18 cellular contexts compared by ENCODE assay signal in genomic region chr14:92877757-92878431, GRCh38. TPM values are rescaled to one million over a fixed set of nuclear protein-coding genes. Genes with fewer than 3 reads are reported as not detected.
DNase-seq lines count a peak whose midpoint lies in the region; ATAC-seq and TF ChIP-seq lines count a peak whose summit lies in the region.
"Had no signal": no experiment of that assay in that cellular context is flagged by ENCODE, and none has a peak within 500 bp of the region (broad histone marks: within the 10 kb centered on the region; RNA-seq: fewer than 3 reads in every experiment).

No MANE protein-coding gene starts in this region.

- H3K27ac ChIP-seq in right atrium auricular region (no peak overlapping the region), heart left ventricle (peak overlapping the region in 2 of 12 donors; percentile 13 to 49), aorta (ENCODE audit: low read depth in 1 of 2, low read length in 2 of 2) (no peak overlapping the region)
- H3K27ac ChIP-seq: gastrocnemius medialis, neutrophil, RWPE1 had no signal

- H3K4me3 ChIP-seq in right atrium auricular region (no peak overlapping the region), heart left ventricle (no peak overlapping the region), mucosa of descending colon (no peak overlapping the region), aorta (ENCODE audit: low read length in 2 of 2) (no peak overlapping the region)
- H3K4me3 ChIP-seq: gastrocnemius medialis had no signal

- 19 to 28% (median 24%) methylated on average over 18 of the region's 18 CpGs for WGBS in heart left ventricle, 4 donors
- WGBS in aorta, 2 donors, result 18 to 21% methylated on average over 18 of the region's 18 CpGs

- H3K27me3 ChIP-seq in right atrium auricular region (no peaks in the 10 kb centered on the region), heart left ventricle (peaks cover 0 to 8% (median 0%) of the 10 kb centered on the region in 9 donors), aorta (ENCODE audit: control insufficient read depth in 1 of 2, insufficient read depth in 2 of 2, low read length in 1 of 2) (no peaks in the 10 kb centered on the region)

- no peaks in the 10 kb centered on the region for H3K4me1 ChIP-seq in right atrium auricular region
- H3K4me1 ChIP-seq in heart left ventricle, result peaks cover 0 to 16% (median 10%) of the 10 kb centered on the region in 12 donors
- H3K4me1 ChIP-seq in mucosa of descending colon (ENCODE audit: low read depth), result no peaks in the 10 kb centered on the region
- no peaks in the 10 kb centered on the region for H3K4me1 ChIP-seq in aorta (ENCODE audit: control insufficient read depth in 1 of 2, insufficient read depth in 2 of 2, low read length in 2 of 2)
- H3K4me1 ChIP-seq: gastrocnemius medialis had no signal

- H3K36me3 ChIP-seq in right atrium auricular region (no peaks in the 10 kb centered on the region), heart left ventricle (no peaks in the 10 kb centered on the region), mucosa of descending colon (ENCODE audit: low read depth) (no peaks in the 10 kb centered on the region), aorta (ENCODE audit: control insufficient read depth in 1 of 2, insufficient read depth in 2 of 2, low read length in 1 of 2) (no peaks in the 10 kb centered on the region)
- H3K36me3 ChIP-seq: gastrocnemius medialis, neutrophil had no signal

- no peaks in the 10 kb centered on the region for H3K9me3 ChIP-seq in right atrium auricular region
- H3K9me3 ChIP-seq in heart left ventricle, result no peaks in the 10 kb centered on the region
- H3K9me3 ChIP-seq in mucosa of descending colon, result no peaks in the 10 kb centered on the region
- no peaks in the 10 kb centered on the region for H3K9me3 ChIP-seq in aorta (ENCODE audit: control insufficient read depth, low read length)
- H3K9me3 ChIP-seq: gastrocnemius medialis, neutrophil had no signal

- peak; percentile 73 for DNase-seq in Right ventricle myocardium inferior (ENCODE audit: missing footprints)
- DNase-seq in right atrium auricular region (ENCODE audit: low spot score), result no peak
- DNase-seq in heart left ventricle, result peak; percentile 44 to 79 (median 55)
- peak in 1 of 3 donors; percentile 3 for DNase-seq in mucosa of descending colon
- DNase-seq in D341Med (ENCODE audit: low spot score), result no peak
- DNase-seq in A172 (ENCODE audit: low spot score), result no peak
- no peak for DNase-seq in HT-29 (ENCODE audit: low spot score)
- no peak for DNase-seq in aorta
- DNase-seq: activated CD4-positive, alpha-beta memory T cell treated with anti-CD3 and anti-CD28 coated beads for 36 hours; anterior cingulate cortex; CD8-positive, alpha-beta memory T cell; effector CD8-positive, alpha-beta T cell; NCI-H1417 treated with DMSO at 0.1 percent for 48 hours; NCI-H510A treated with DMSO at 0.1 percent for 48 hours; T1000 had no signal

- ATAC-seq in Right ventricle myocardium inferior (peak; percentile 89), heart left ventricle (peak; percentile 80 to 93 (median 90)), mucosa of descending colon (peak; percentile 19), aorta (ENCODE audit: low FRiP score) (no peak)

- no peak for TF ChIP-seq POLR2A in heart left ventricle (IDR thresholded peaks at IDR 0.05)

- intact Hi-C loops in Right ventricle myocardium inferior (cut with DNase I) (no loop called here), heart left ventricle (cut with DNase I) (loop anchor here in 1 of 10 donors (5.0 kb wide), 1 partner anchor 259 kb away; no protein-coding TSS in a partner anchor), mucosa of descending colon (cut with DNase I, micrococcal nuclease) (no loop called here), aorta (cut with DNase I) (no loop called here)

- no peak for TF ChIP-seq CTCF in right atrium auricular region (IDR thresholded peaks at IDR 0.05)
- TF ChIP-seq CTCF in heart left ventricle (IDR thresholded peaks at IDR 0.05), result no peak
- TF ChIP-seq CTCF in mucosa of descending colon (IDR thresholded peaks at IDR 0.05), result no peak

RNA-seq across cellular contexts. Expression of gene CHGA, which starts 45.1 kb away (rescaled TPM):
- total RNA-seq in Right ventricle myocardium inferior, result not detected
- not detected for total RNA-seq in right atrium auricular region
- not detected for total RNA-seq in heart left ventricle
- polyA plus RNA-seq in heart left ventricle, result under 1 TPM; 0.07 to 0.19 TPM
- 100 to 1,000 TPM in 2 of 3 donors, 10 to 100 TPM in 1; 39.1 to 236 (median 187) TPM for total RNA-seq in mucosa of descending colon
- not detected in 2 replicates for total RNA-seq in A172 (2014; rRNA removed; shearing (Covaris generic))
- not detected in 2 replicates for total RNA-seq in HT-29 (2014; rRNA removed; shearing (Covaris generic))
- total RNA-seq in aorta, result not detected
- polyA plus RNA-seq in aorta, result 1 to 10 TPM in 1 of 2 donors, under 1 TPM in 1; 0.13 to 4.8 TPM
- total RNA-seq: activated CD4-positive, alpha-beta memory T cell treated with anti-CD3 and anti-CD28 coated beads for 36 hours; CD8-positive, alpha-beta memory T cell had no signal
- polyA plus RNA-seq: CD8-positive, alpha-beta memory T cell had no signal

Comparison
In these comparisons a context has a peak if more than half of its experiments do, and no peak if none do; other contexts are left out.
1. DNase-seq: peak in Right ventricle myocardium inferior (single experiment) and heart left ventricle (5 of 5); none in right atrium auricular region (single experiment), D341Med (single experiment), A172 (single experiment), HT-29 (single experiment) and aorta (0 of 2).
2. RNA of gene CHGA, which starts 45.1 kb away (total RNA-seq): 39.1 to 236 TPM in mucosa of descending colon; not detected in aorta, not detected in Right ventricle myocardium inferior (single experiment), not detected in right atrium auricular region, not detected in heart left ventricle, not detected in A172 and not detected in HT-29; every median in the first group is over 10 times any median in the second.